In the genomic region with DNA sequence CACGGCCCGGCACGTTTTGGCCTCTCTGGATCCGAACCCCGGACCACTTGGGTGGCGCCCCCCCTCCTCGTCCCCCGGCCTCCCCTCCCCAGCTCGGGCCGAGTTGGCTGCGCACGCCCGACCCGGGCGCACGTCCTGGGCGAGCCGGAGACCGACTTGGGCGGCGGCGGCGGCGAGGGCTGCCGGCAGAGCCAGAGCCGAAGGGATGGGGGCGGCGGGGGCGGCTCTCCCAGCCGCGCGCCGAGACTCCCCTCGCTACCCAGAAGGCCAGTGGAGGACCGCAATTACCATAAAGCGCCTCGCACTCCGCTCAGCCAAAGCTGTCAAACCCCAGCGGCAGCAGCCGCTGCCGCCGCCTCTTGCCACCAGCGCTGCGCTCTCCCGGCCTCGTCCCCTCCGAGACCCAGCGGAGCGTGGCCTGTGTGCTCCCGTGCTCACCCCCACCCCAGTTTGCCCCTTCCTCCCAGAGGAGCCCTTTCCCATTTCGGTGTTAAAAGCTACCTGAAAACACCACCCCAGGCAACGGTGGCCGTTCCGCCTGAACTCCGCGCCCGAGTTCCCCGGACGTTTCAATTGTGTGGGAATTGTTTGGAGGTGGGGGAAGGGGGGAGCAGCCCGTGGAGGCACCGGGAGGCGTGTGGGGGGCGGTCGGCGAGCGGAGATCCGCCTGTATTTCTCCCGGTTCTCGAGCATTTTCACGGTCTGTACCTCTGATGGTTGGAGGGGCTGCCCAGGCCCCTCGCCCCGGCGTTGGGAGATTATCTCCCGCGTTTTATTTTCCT, we compare ENCODE assay signal across 1 cellular context.
A peak's percentile ranks its signal among the peaks of the same experiment; 100 is the strongest.
TF ChIP-seq lines count a peak whose summit lies in the region.

No MANE protein-coding gene starts in this region.

TF ChIP-seq in K562, 482 proteins besides CTCF, POLR2A, EP300 and RAD21 (continued from another document and continues in another):
- TF ChIP-seq, protein P1, sequence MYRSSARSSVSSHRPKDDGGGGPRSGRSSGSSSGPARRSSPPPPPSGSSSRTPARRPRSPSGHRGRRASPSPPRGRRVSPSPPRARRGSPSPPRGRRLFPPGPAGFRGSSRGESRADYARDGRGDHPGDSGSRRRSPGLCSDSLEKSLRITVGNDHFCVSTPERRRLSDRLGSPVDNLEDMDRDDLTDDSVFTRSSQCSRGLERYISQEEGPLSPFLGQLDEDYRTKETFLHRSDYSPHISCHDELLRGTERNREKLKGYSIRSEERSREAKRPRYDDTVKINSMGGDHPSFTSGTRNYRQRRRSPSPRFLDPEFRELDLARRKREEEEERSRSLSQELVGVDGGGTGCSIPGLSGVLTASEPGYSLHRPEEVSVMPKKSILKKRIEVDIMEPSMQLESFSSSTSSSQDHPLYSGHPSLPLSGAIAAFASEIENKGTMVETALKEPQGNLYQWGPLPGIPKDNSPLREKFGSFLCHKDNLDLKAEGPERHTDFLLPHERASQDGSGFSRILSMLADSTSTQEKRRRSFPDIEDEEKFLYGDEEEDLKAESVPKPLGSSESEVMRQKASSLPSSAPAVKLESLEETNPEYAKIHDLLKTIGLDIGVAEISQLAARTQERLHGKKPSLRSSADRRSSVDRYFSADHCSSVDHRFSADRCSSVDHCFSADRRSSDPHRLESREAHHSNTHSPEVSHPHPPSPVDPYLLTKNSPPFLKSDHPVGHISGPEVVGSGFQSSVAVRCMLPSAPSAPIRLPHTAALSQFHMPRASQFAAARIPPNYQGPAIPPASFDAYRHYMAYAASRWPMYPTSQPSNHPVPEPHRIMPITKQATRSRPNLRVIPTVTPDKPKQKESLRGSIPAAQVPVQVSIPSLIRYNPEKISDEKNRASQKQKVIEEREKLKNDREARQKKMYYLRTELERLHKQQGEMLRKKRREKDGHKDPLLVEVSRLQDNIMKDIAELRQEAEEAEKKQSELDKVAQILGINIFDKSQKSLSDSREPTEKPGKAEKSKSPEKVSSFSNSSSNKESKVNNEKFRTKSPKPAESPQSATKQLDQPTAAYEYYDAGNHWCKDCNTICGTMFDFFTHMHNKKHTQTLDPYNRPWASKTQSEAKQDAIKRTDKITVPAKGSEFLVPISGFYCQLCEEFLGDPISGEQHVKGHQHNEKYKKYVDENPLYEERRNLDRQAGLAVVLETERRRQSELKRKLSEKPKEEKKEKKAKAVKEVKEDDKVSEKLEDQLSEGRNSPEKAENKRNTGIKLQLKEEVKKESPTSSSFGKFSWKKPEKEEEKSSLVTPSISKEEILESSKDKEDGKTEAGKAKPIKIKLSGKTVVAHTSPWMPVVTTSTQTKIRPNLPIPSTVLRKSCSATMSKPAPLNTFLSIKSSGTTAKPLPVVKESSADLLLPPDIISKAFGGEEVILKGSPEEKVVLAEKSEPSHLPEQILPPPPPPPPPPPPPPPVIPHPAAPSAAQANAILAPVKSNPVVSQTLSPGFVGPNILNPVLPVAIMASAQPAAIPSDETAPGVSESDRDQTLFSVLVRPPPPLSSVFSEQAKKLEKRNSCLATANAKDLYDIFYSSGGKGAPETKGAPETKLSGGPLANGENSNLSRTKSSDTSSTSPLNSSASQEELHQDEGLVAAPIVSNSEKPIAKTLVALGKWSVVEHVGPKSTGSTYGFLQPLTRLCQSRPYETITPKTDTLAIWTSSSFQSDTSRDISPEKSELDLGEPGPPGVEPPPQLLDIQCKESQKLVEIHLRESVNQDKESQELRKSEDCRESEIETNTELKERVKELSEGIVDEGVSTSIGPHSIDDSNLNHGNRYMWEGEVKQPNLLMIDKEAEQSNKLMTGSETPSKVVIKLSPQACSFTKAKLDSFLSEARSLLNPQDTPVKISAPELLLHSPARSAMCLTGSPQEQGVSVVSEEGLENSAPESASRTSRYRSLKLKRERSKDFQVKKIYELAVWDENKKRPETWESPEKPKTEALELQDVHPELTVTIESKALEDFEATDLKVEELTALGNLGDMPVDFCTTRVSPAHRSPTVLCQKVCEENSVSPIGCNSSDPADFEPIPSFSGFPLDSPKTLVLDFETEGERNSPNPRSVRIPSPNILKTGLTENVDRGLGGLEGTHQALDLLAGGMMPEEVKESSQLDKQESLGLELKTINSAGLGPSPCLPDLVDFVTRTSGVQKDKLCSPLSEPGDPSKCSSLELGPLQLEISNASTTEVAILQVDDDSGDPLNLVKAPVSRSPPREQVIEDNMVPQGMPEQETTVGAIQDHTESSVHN (IDR thresholded peaks at IDR 0.05; ENCODE audit: borderline replicate concordance in 1 of 2, low read depth in 1 of 2): no peak
- TF ChIP-seq EWSR1 (IDR thresholded peaks at IDR 0.05; ENCODE audit: borderline replicate concordance, low read depth, partially characterized antibody): no peak
- no peak for TF ChIP-seq ZNF695 (CRISPR knock-in tag; IDR thresholded peaks at IDR 0.05)
- TF ChIP-seq PCBP2 (IDR thresholded peaks at IDR 0.05; ENCODE audit: low read depth, low read length, poor library complexity, severe bottlenecking): no peak
- no peak for TF ChIP-seq DMBX1 (CRISPR knock-in tag; IDR thresholded peaks at IDR 0.05; ENCODE audit: borderline replicate concordance)
- TF ChIP-seq ZNF121 (CRISPR knock-in tag; conservative IDR thresholded peaks at IDR 0.05): no peak
- TF ChIP-seq ZNF830 (CRISPR knock-in tag; IDR thresholded peaks at IDR 0.05): no peak
- no peak for TF ChIP-seq MED1 (CRISPR knock-in tag; IDR thresholded peaks at IDR 0.05; ENCODE audit: borderline replicate concordance)
- TF ChIP-seq SMARCB1 (IDR thresholded peaks at IDR 0.05; ENCODE audit: insufficient read length, low read depth): no peak
- no peak for TF ChIP-seq DIDO1 (tag; IDR thresholded peaks at IDR 0.05; ENCODE audit: low read depth)
- TF ChIP-seq SUPT5H (IDR thresholded peaks at IDR 0.05): peak; percentile 78
- no peak for TF ChIP-seq NELFE (IDR thresholded peaks at IDR 0.05; ENCODE audit: insufficient read depth, insufficient read length)
- TF ChIP-seq, protein P2, sequence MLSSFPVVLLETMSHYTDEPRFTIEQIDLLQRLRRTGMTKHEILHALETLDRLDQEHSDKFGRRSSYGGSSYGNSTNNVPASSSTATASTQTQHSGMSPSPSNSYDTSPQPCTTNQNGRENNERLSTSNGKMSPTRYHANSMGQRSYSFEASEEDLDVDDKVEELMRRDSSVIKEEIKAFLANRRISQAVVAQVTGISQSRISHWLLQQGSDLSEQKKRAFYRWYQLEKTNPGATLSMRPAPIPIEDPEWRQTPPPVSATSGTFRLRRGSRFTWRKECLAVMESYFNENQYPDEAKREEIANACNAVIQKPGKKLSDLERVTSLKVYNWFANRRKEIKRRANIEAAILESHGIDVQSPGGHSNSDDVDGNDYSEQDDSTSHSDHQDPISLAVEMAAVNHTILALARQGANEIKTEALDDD (IDR thresholded peaks at IDR 0.05): no peak
- TF ChIP-seq, protein P3, sequence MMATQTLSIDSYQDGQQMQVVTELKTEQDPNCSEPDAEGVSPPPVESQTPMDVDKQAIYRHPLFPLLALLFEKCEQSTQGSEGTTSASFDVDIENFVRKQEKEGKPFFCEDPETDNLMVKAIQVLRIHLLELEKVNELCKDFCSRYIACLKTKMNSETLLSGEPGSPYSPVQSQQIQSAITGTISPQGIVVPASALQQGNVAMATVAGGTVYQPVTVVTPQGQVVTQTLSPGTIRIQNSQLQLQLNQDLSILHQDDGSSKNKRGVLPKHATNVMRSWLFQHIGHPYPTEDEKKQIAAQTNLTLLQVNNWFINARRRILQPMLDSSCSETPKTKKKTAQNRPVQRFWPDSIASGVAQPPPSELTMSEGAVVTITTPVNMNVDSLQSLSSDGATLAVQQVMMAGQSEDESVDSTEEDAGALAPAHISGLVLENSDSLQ (IDR thresholded peaks at IDR 0.05): no peak
- TF ChIP-seq NONO (IDR thresholded peaks at IDR 0.05; ENCODE audit: low read depth in 2 of 2, low read length in 1 of 2): peak in 1 of 2 experiments; percentile 19; a peak in 1 of 4 replicates
- TF ChIP-seq RBM17 (IDR thresholded peaks at IDR 0.05; ENCODE audit: borderline replicate concordance, low read depth, low read length): no peak
- TF ChIP-seq SAP30 (IDR thresholded peaks at IDR 0.05; ENCODE audit: borderline replicate concordance, insufficient read depth, low read depth, low read length, poor library complexity, severe bottlenecking): no peak
- no peak for TF ChIP-seq NUFIP1 (IDR thresholded peaks at IDR 0.05; ENCODE audit: partially characterized antibody)
- no peak for TF ChIP-seq HNRNPUL1 (IDR thresholded peaks at IDR 0.05; ENCODE audit: low read length)
- TF ChIP-seq TRIM24 (IDR thresholded peaks at IDR 0.05): no peak
- TF ChIP-seq, protein P4, sequence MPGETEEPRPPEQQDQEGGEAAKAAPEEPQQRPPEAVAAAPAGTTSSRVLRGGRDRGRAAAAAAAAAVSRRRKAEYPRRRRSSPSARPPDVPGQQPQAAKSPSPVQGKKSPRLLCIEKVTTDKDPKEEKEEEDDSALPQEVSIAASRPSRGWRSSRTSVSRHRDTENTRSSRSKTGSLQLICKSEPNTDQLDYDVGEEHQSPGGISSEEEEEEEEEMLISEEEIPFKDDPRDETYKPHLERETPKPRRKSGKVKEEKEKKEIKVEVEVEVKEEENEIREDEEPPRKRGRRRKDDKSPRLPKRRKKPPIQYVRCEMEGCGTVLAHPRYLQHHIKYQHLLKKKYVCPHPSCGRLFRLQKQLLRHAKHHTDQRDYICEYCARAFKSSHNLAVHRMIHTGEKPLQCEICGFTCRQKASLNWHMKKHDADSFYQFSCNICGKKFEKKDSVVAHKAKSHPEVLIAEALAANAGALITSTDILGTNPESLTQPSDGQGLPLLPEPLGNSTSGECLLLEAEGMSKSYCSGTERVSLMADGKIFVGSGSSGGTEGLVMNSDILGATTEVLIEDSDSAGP (CRISPR knock-in tag; IDR thresholded peaks at IDR 0.05): no peak
- TF ChIP-seq CHD4 (IDR thresholded peaks at IDR 0.05; ENCODE audit: insufficient read depth, insufficient replicate concordance, low read depth, low read length, poor library complexity, severe bottlenecking): no peak
- TF ChIP-seq, protein P5, sequence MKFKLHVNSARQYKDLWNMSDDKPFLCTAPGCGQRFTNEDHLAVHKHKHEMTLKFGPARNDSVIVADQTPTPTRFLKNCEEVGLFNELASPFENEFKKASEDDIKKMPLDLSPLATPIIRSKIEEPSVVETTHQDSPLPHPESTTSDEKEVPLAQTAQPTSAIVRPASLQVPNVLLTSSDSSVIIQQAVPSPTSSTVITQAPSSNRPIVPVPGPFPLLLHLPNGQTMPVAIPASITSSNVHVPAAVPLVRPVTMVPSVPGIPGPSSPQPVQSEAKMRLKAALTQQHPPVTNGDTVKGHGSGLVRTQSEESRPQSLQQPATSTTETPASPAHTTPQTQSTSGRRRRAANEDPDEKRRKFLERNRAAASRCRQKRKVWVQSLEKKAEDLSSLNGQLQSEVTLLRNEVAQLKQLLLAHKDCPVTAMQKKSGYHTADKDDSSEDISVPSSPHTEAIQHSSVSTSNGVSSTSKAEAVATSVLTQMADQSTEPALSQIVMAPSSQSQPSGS (CRISPR knock-in tag; IDR thresholded peaks at IDR 0.05): no peak
- no peak for TF ChIP-seq HOXB6 (CRISPR knock-in tag; IDR thresholded peaks at IDR 0.05; ENCODE audit: borderline replicate concordance)
- no peak for TF ChIP-seq HDGF (IDR thresholded peaks at IDR 0.05)
- no peak for TF ChIP-seq DDX20 (tag; IDR thresholded peaks at IDR 0.05; ENCODE audit: low read depth)
- TF ChIP-seq, protein P6, sequence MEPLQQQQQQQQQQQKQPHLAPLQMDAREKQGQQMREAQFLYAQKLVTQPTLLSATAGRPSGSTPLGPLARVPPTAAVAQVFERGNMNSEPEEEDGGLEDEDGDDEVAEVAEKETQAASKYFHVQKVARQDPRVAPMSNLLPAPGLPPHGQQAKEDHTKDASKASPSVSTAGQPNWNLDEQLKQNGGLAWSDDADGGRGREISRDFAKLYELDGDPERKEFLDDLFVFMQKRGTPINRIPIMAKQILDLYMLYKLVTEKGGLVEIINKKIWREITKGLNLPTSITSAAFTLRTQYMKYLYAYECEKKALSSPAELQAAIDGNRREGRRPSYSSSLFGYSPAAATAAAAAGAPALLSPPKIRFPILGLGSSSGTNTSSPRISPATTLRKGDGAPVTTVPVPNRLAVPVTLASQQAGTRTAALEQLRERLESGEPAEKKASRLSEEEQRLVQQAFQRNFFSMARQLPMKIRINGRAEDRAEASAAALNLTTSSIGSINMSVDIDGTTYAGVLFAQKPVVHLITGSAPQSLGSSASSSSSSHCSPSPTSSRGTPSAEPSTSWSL (CRISPR knock-in tag; IDR thresholded peaks at IDR 0.05; ENCODE audit: borderline replicate concordance): no peak
- no peak for TF ChIP-seq ZNF146 (CRISPR knock-in tag; IDR thresholded peaks at IDR 0.05; ENCODE audit: unreplicated experiment)
- no peak for TF ChIP-seq ZNF124 (CRISPR knock-in tag; IDR thresholded peaks at IDR 0.05)
- TF ChIP-seq, protein P7, sequence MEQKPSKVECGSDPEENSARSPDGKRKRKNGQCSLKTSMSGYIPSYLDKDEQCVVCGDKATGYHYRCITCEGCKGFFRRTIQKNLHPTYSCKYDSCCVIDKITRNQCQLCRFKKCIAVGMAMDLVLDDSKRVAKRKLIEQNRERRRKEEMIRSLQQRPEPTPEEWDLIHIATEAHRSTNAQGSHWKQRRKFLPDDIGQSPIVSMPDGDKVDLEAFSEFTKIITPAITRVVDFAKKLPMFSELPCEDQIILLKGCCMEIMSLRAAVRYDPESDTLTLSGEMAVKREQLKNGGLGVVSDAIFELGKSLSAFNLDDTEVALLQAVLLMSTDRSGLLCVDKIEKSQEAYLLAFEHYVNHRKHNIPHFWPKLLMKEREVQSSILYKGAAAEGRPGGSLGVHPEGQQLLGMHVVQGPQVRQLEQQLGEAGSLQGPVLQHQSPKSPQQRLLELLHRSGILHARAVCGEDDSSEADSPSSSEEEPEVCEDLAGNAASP (IDR thresholded peaks at IDR 0.05): no peak
- no peak for TF ChIP-seq HMG20A (CRISPR knock-in tag; conservative IDR thresholded peaks at IDR 0.05)
- TF ChIP-seq POLR2AphosphoS2 (IDR thresholded peaks at IDR 0.05; ENCODE audit: low read length): peak; percentile 27; the same call in 1 of the 2 replicates
- TF ChIP-seq GATAD2B (IDR thresholded peaks at IDR 0.05; ENCODE audit: borderline replicate concordance): no peak
- TF ChIP-seq, protein P8, sequence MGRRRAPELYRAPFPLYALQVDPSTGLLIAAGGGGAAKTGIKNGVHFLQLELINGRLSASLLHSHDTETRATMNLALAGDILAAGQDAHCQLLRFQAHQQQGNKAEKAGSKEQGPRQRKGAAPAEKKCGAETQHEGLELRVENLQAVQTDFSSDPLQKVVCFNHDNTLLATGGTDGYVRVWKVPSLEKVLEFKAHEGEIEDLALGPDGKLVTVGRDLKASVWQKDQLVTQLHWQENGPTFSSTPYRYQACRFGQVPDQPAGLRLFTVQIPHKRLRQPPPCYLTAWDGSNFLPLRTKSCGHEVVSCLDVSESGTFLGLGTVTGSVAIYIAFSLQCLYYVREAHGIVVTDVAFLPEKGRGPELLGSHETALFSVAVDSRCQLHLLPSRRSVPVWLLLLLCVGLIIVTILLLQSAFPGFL (CRISPR knock-in tag; IDR thresholded peaks at IDR 0.05): no peak
- no peak for TF ChIP-seq NCOA2 (IDR thresholded peaks at IDR 0.05; ENCODE audit: partially characterized antibody in 2 of 2)
- TF ChIP-seq ZNF274 (IDR thresholded peaks at IDR 0.05; ENCODE audit: borderline replicate concordance, low read depth, low read length): no peak
- TF ChIP-seq, protein P9, sequence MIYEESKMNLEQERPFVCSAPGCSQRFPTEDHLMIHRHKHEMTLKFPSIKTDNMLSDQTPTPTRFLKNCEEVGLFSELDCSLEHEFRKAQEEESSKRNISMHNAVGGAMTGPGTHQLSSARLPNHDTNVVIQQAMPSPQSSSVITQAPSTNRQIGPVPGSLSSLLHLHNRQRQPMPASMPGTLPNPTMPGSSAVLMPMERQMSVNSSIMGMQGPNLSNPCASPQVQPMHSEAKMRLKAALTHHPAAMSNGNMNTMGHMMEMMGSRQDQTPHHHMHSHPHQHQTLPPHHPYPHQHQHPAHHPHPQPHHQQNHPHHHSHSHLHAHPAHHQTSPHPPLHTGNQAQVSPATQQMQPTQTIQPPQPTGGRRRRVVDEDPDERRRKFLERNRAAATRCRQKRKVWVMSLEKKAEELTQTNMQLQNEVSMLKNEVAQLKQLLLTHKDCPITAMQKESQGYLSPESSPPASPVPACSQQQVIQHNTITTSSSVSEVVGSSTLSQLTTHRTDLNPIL (CRISPR knock-in tag; IDR thresholded peaks at IDR 0.05): no peak
- no peak for TF ChIP-seq TCF7 (IDR thresholded peaks at IDR 0.05; ENCODE audit: borderline replicate concordance)
- TF ChIP-seq ZNF23 (CRISPR knock-in tag; IDR thresholded peaks at IDR 0.05): no peak
- no peak for TF ChIP-seq BCL6 (CRISPR knock-in tag; IDR thresholded peaks at IDR 0.05)
